9 cellular contexts compared by ENCODE assay signal in genomic region chr7:100120518-100121085, GRCh38. TPM values are rescaled to one million over a fixed set of nuclear protein-coding genes. Genes with fewer than 3 reads are reported as not detected.
DNase-seq lines count a peak whose midpoint lies in the region; ATAC-seq, FAIRE-seq and TF ChIP-seq lines count a peak whose summit lies in the region.
"Had no signal": no experiment of that assay in that cellular context is flagged by ENCODE, and none has a peak within 500 bp of the region (broad histone marks: within the 10 kb centered on the region; RNA-seq: fewer than 3 reads in every experiment).

No MANE protein-coding gene starts in this region.

- no peak for TF ChIP-seq CTCF in tibial artery (IDR thresholded peaks at IDR 0.05)

- peak overlapping the region; percentile 99 for H3K27ac Mint-ChIP-seq in activated CD4-positive, alpha-beta T cell treated with anti-CD3 and anti-CD28 coated beads, Interleukin-2, amount 10 ng/mL, durations not matched to agents 7 days and 5 days
- peak overlapping the region; percentile 99 for H3K27ac Mint-ChIP-seq in activated naive CD8-positive, alpha-beta T cell treated with anti-CD3 and anti-CD28 coated beads, Interleukin-2, amount 50 U/mL, for 24 hours

- no peak for DNase-seq in activated CD4-positive, alpha-beta T cell treated with anti-CD3 and anti-CD28 coated beads, Interleukin-2, amount 10 ng/mL, durations not matched to agents 7 days and 5 days
- no peak for DNase-seq in activated CD4-positive, alpha-beta T cell treated with anti-CD3 and anti-CD28 coated beads for 4 hours
- no peak for DNase-seq in activated naive CD8-positive, alpha-beta T cell treated with anti-CD3 and anti-CD28 coated beads, Interleukin-2, amount 50 U/mL, for 24 hours
- DNase-seq in tibial artery (no peak), GDM1 (lab: John Stamatoyannopoulos, UW) (no peak), HTR-8/SVneo (ENCODE audit: insufficient read length, low spot score) (no peak)
- DNase-seq: COR-L47 had no signal

- H3K4me1 ChIP-seq in tibial artery = peaks cover 0 to 29% (median 17%) of the 10 kb centered on the region in 4 donors

- H3K4me3 ChIP-seq in tibial artery = peak overlapping the region; percentile 67 to 72

- H3K27ac ChIP-seq in layer of hippocampus (ENCODE audit: low read depth, low read length) (peak overlapping the region; percentile 92), tibial artery (peak overlapping the region; percentile 83 to 84)

- peaks cover 31% of the 10 kb centered on the region for H3K36me3 Mint-ChIP-seq in activated CD4-positive, alpha-beta T cell treated with anti-CD3 and anti-CD28 coated beads, Interleukin-2, amount 10 ng/mL, durations not matched to agents 7 days and 5 days (ENCODE audit: low read depth)
- peaks cover 15% of the 10 kb centered on the region for H3K36me3 Mint-ChIP-seq in activated naive CD8-positive, alpha-beta T cell treated with anti-CD3 and anti-CD28 coated beads, Interleukin-2, amount 50 U/mL, for 24 hours (ENCODE audit: low read depth)

- H3K4me1 Mint-ChIP-seq in activated CD4-positive, alpha-beta T cell treated with anti-CD3 and anti-CD28 coated beads, Interleukin-2, amount 10 ng/mL, durations not matched to agents 7 days and 5 days = peaks cover 37% of the 10 kb centered on the region
- peaks cover 42% of the 10 kb centered on the region for H3K4me1 Mint-ChIP-seq in activated naive CD8-positive, alpha-beta T cell treated with anti-CD3 and anti-CD28 coated beads, Interleukin-2, amount 50 U/mL, for 24 hours

- H3K36me3 ChIP-seq in tibial artery = peaks cover 0 to 27% (median 4%) of the 10 kb centered on the region in 3 donors

- H3K9me3 ChIP-seq in tibial artery = no peaks in the 10 kb centered on the region

- no peaks in the 10 kb centered on the region for H3K27me3 Mint-ChIP-seq in activated CD4-positive, alpha-beta T cell treated with anti-CD3 and anti-CD28 coated beads, Interleukin-2, amount 10 ng/mL, durations not matched to agents 7 days and 5 days
- H3K27me3 Mint-ChIP-seq in activated naive CD8-positive, alpha-beta T cell treated with anti-CD3 and anti-CD28 coated beads, Interleukin-2, amount 50 U/mL, for 24 hours = no peaks in the 10 kb centered on the region

- H3K27me3 ChIP-seq in layer of hippocampus (ENCODE audit: control insufficient read depth, insufficient read depth, low read length) (no peaks in the 10 kb centered on the region), tibial artery (no peaks in the 10 kb centered on the region)

- no peaks in the 10 kb centered on the region for H3K9me3 Mint-ChIP-seq in activated CD4-positive, alpha-beta T cell treated with anti-CD3 and anti-CD28 coated beads, Interleukin-2, amount 10 ng/mL, durations not matched to agents 7 days and 5 days
- H3K9me3 Mint-ChIP-seq in activated naive CD8-positive, alpha-beta T cell treated with anti-CD3 and anti-CD28 coated beads, Interleukin-2, amount 50 U/mL, for 24 hours = no peaks in the 10 kb centered on the region

- FAIRE-seq in HTR-8/SVneo (lab: Jason Lieb, UNC) = no peak

- intact Hi-C loops in tibial artery (cut with DNase I; ENCODE audit: low total_unique reads) = no loop called here

- CTCF ChIA-PET in activated CD4-positive, alpha-beta T cell treated with anti-CD3 and anti-CD28 coated beads, Interleukin-2, amount 10 ng/mL, durations not matched to agents 7 days and 5 days (lab: Charles Lee) = interaction anchor here (0.6 to 5.2 kb wide), 6 partner anchors 10 to 334 kb away, joined by 3 to 36 read pairs (median 3); partner anchors contain the start of genes AP4M1, MCM7 and ZCWPW1

- POLR2A ChIA-PET in activated CD4-positive, alpha-beta T cell treated with anti-CD3 and anti-CD28 coated beads, Interleukin-2, amount 10 ng/mL, durations not matched to agents 7 days and 5 days (lab: Charles Lee) = no interaction called here

- no peak for ATAC-seq in activated naive CD8-positive, alpha-beta T cell treated with anti-CD3 and anti-CD28 coated beads, Interleukin-2, amount 50 U/mL, for 24 hours
- ATAC-seq in HG03520 (IDR thresholded peaks at IDR 0.05; ENCODE audit: unreplicated experiment) = no peak

- H3K4me3 Mint-ChIP-seq in activated CD4-positive, alpha-beta T cell treated with anti-CD3 and anti-CD28 coated beads, Interleukin-2, amount 10 ng/mL, durations not matched to agents 7 days and 5 days = peak overlapping the region; percentile 83
- H3K4me3 Mint-ChIP-seq in activated naive CD8-positive, alpha-beta T cell treated with anti-CD3 and anti-CD28 coated beads, Interleukin-2, amount 50 U/mL, for 24 hours = peak overlapping the region; percentile 94

RNA-seq across cellular contexts. Expression of gene CNPY4, which starts 1.2 kb away (rescaled TPM):
- total RNA-seq in activated CD4-positive, alpha-beta T cell treated with anti-CD3 and anti-CD28 coated beads, Interleukin-2, amount 10 ng/mL, durations not matched to agents 7 days and 5 days = 10 to 100 TPM; 40.5 to 40.7 TPM

RNA-seq across cellular contexts. Expression of gene TAF6, which starts 1.4 kb away (rescaled TPM):
- total RNA-seq in activated CD4-positive, alpha-beta T cell treated with anti-CD3 and anti-CD28 coated beads, Interleukin-2, amount 10 ng/mL, durations not matched to agents 7 days and 5 days = 10 to 100 TPM; 60.1 to 65.5 TPM

RNA-seq across cellular contexts. Expression of gene MBLAC1, which starts 6.2 kb away (rescaled TPM):
- total RNA-seq in activated CD4-positive, alpha-beta T cell treated with anti-CD3 and anti-CD28 coated beads, Interleukin-2, amount 10 ng/mL, durations not matched to agents 7 days and 5 days = 1 to 10 TPM; 2.3 to 3.6 TPM

RNA-seq across cellular contexts. Expression of gene AP4M1, which starts 19.2 kb away (rescaled TPM):
- total RNA-seq in activated CD4-positive, alpha-beta T cell treated with anti-CD3 and anti-CD28 coated beads, Interleukin-2, amount 10 ng/mL, durations not matched to agents 7 days and 5 days = 10 to 100 TPM; 13.1 to 14.1 TPM

RNA-seq across cellular contexts. Expression of gene MCM7, which starts 19.4 kb away (rescaled TPM):
- 100 to 1,000 TPM; 292 to 321 TPM for total RNA-seq in activated CD4-positive, alpha-beta T cell treated with anti-CD3 and anti-CD28 coated beads, Interleukin-2, amount 10 ng/mL, durations not matched to agents 7 days and 5 days
